ENCODE assay signal across 8 cellular contexts in genomic region chr20:33674294-33675126, GRCh38.
DNase-seq lines count a peak whose midpoint lies in the region; ATAC-seq and TF ChIP-seq lines count a peak whose summit lies in the region.

TSS of gene NECAB3 (minus strand) at chr20:33674428. CDS start at chr20:33674352, 76 bp downstream.

- peak; percentile 42 for ATAC-seq in GM18519 (IDR thresholded peaks at IDR 0.05; ENCODE audit: low FRiP score, unreplicated experiment)
- ATAC-seq in HG03354 (IDR thresholded peaks at IDR 0.05; ENCODE audit: poor library complexity, severe bottlenecking, unreplicated experiment), result peak; percentile 56

- H3K4me3 ChIP-seq in AG04449 (ENCODE audit: low read depth, low read length), result peak within 1 kb of the TSS; percentile 71
- peak within 1 kb of the TSS; percentile 61 for H3K4me3 ChIP-seq in epithelial cell of esophagus (ENCODE audit: low read length)

- DNase-seq in AG04449 (ENCODE audit: low read depth, low spot score) (no peak), NOMO-1 (lab: John Stamatoyannopoulos, UW; ENCODE audit: unreplicated experiment in 2 of 2) (peak; percentile 52 to 69), epithelial cell of esophagus (ENCODE audit: low read depth) (peak; percentile 67), midbrain (lab: John Stamatoyannopoulos, UW) (peak; percentile 80)
- peak; percentile 87 for DNase-seq in activated CD8-positive, alpha-beta memory T cell treated with anti-CD3 and anti-CD28 coated beads, Interleukin-2, amount 50 U/mL, for 48 hours
- peak; percentile 43 for DNase-seq in stimulated activated naive CD4-positive, alpha-beta T cell treated with Interleukin-2 at 50 U/mL for 16 hours (lab: John Stamatoyannopoulos, UW)

- POLR2A ChIA-PET in AG04449 (lab: Yijun Ruan, JAX), result interaction anchor here (0.7 to 1.5 kb wide), 3 partner anchors 8 to 254 kb away, joined by 3 to 10 read pairs (median 3); partner anchors contain the start of gene ACTL10

- TF ChIP-seq CTCF in AG04449 (IDR thresholded peaks at IDR 0.05; ENCODE audit: insufficient read depth, low read length, missing control alignments) (no peak), epithelial cell of esophagus (IDR thresholded peaks at IDR 0.05; ENCODE audit: insufficient read depth, low read depth, low read length, missing control alignments) (no peak)

- CTCF ChIA-PET in AG04449 (lab: Yijun Ruan, JAX), result interaction anchor here (0.6 to 2.1 kb wide), 4 partner anchors 11 to 188 kb away, joined by 3 to 7 read pairs (median 4); partner anchors contain the start of gene E2F1
